ENCODE assay signal across 8 cellular contexts in genomic region chr12:120640840-120641833, GRCh38. TPM values are rescaled to one million over a fixed set of nuclear protein-coding genes. Genes with fewer than 3 reads are reported as not detected.
DNase-seq lines count a peak whose midpoint lies in the region; ATAC-seq lines count a peak whose summit lies in the region.

No MANE protein-coding gene starts in this region.

- peaks cover 36 to 41% of the 10 kb centered on the region in 2 donors for H3K27me3 Mint-ChIP-seq in CD8-positive, alpha-beta memory T cell

- H3K4me1 ChIP-seq in CD8-positive, alpha-beta memory T cell (ENCODE audit: insufficient read depth, low read length), result peaks cover 8% of the 10 kb centered on the region
- H3K4me1 ChIP-seq in Karpas-422 (ENCODE audit: low read length) (peaks cover 17% of the 10 kb centered on the region), mucosa of rectum (ENCODE audit: control insufficient read depth in 2 of 2, insufficient read depth in 2 of 2, low read length in 2 of 2) (peaks cover 6 to 9% of the 10 kb centered on the region in 2 donors), thymus (ENCODE audit: control insufficient read depth, insufficient read depth, low read length) (peaks cover 17% of the 10 kb centered on the region)

- CTCF ChIA-PET in CD8-positive, alpha-beta memory T cell (lab: Charles Lee), result interaction anchor here (0.7 to 2.1 kb wide), 4 partner anchors 8 to 330 kb away, joined by 3 to 6 read pairs (median 5); no protein-coding TSS in a partner anchor

- H3K27ac Mint-ChIP-seq in CD8-positive, alpha-beta memory T cell, result no peak overlapping the region

- no peaks in the 10 kb centered on the region for H3K36me3 Mint-ChIP-seq in CD8-positive, alpha-beta memory T cell

- H3K27ac ChIP-seq in CD8-positive, alpha-beta memory T cell (ENCODE audit: low read depth, low read length), result no peak overlapping the region
- H3K27ac ChIP-seq in Karpas-422 (ENCODE audit: low read length), result no peak overlapping the region
- no peak overlapping the region for H3K27ac ChIP-seq in mucosa of rectum (ENCODE audit: low read depth in 2 of 2, low read length in 2 of 2)
- H3K27ac ChIP-seq in thymus (ENCODE audit: low read depth), result no peak overlapping the region

- H3K4me3 Mint-ChIP-seq in CD8-positive, alpha-beta memory T cell, result peak overlapping the region; percentile 56 to 92 (median 80)

- H3K4me3 ChIP-seq in CD8-positive, alpha-beta memory T cell (ENCODE audit: low read length), result peak overlapping the region; percentile 26
- H3K4me3 ChIP-seq in Karpas-422 (ENCODE audit: low read length), result peak overlapping the region; percentile 53; the same call in 1 of the 2 replicates
- H3K4me3 ChIP-seq in mucosa of rectum (ENCODE audit: low read length in 2 of 2), result peak overlapping the region; percentile 37 to 54
- peak overlapping the region; percentile 64 for H3K4me3 ChIP-seq in thymus (ENCODE audit: low read length)

- no peak overlapping the region for H2AFZ ChIP-seq in Karpas-422 (ENCODE audit: low read length)

- no peaks in the 10 kb centered on the region for H3K79me2 ChIP-seq in Karpas-422 (ENCODE audit: low read length)

- peaks cover 5% of the 10 kb centered on the region; the same call in 1 of the 2 replicates for H4K20me1 ChIP-seq in Karpas-422 (ENCODE audit: insufficient read depth, low read depth, low read length)

- ATAC-seq in GM21381 (IDR thresholded peaks at IDR 0.05; ENCODE audit: unreplicated experiment), result peak; percentile 39

- POLR2A ChIA-PET in CD8-positive, alpha-beta memory T cell (lab: Charles Lee), result interaction anchor here (0.6 kb wide), 1 partner anchor 88 kb away, joined by 5 read pairs; no protein-coding TSS in a partner anchor

- H3K4me1 Mint-ChIP-seq in CD8-positive, alpha-beta memory T cell, result peaks cover 4 to 14% (median 9%) of the 10 kb centered on the region in 3 donors

- 2% methylated on average over 120 of the region's 120 CpGs for WGBS in thymus

- H3K9me2 ChIP-seq in Karpas-422 (replicated peaks; ENCODE audit: insufficient read depth, low read length), result no peaks in the 10 kb centered on the region

- no peaks in the 10 kb centered on the region for H3K9me3 ChIP-seq in CD8-positive, alpha-beta memory T cell (ENCODE audit: low read length)
- no peaks in the 10 kb centered on the region for H3K9me3 ChIP-seq in Karpas-422 (ENCODE audit: low read length)
- no peaks in the 10 kb centered on the region for H3K9me3 ChIP-seq in mucosa of rectum (ENCODE audit: control insufficient read depth in 2 of 2, low read length in 2 of 2)
- peaks cover 1% of the 10 kb centered on the region for H3K9me3 ChIP-seq in thymus (ENCODE audit: control insufficient read depth)

- H3K27me3 ChIP-seq in CD8-positive, alpha-beta memory T cell (ENCODE audit: insufficient read depth, low read length, poor library complexity, severe bottlenecking), result peaks cover 42% of the 10 kb centered on the region
- H3K27me3 ChIP-seq in Karpas-422 (ENCODE audit: low read length) (no peaks in the 10 kb centered on the region), mucosa of rectum (ENCODE audit: control insufficient read depth in 2 of 2, insufficient read depth in 2 of 2, low read length in 2 of 2) (peaks cover 17 to 21% of the 10 kb centered on the region in 2 donors), thymus (ENCODE audit: control insufficient read depth, insufficient read depth) (peaks cover 36% of the 10 kb centered on the region)

- H3K9me3 Mint-ChIP-seq in CD8-positive, alpha-beta memory T cell, result no peaks in the 10 kb centered on the region

- H3K9ac ChIP-seq in Karpas-422 (ENCODE audit: low read length) (0 out of 2 replicates have a peak overlapping the region, but pooled peaks have one; percentile 4), mucosa of rectum (ENCODE audit: low read depth in 1 of 2, low read length in 2 of 2) (no peak overlapping the region)

- no peaks in the 10 kb centered on the region for H3K36me3 ChIP-seq in CD8-positive, alpha-beta memory T cell (ENCODE audit: insufficient read depth, low read length)
- H3K36me3 ChIP-seq in Karpas-422 (ENCODE audit: insufficient read depth, low read length) (no peaks in the 10 kb centered on the region), mucosa of rectum (ENCODE audit: control insufficient read depth in 2 of 2, insufficient read depth in 2 of 2, low read length in 2 of 2) (no peaks in the 10 kb centered on the region), thymus (ENCODE audit: control insufficient read depth, insufficient read depth) (no peaks in the 10 kb centered on the region)

- H3K4me2 ChIP-seq in Karpas-422 (ENCODE audit: low read depth, low read length, poor library complexity, severe bottlenecking), result peak overlapping the region; percentile 61

- DNase-seq in CD8-positive, alpha-beta memory T cell, result peak; percentile 19 to 69 (median 43)
- peak; percentile 67 for DNase-seq in Karpas-422
- DNase-seq in activated CD4-positive, alpha-beta T cell treated with anti-CD3 and anti-CD28 coated beads, Interleukin-2, amount 50 U/mL, for 4 hours, result peak; percentile 38 to 41
- DNase-seq in effector CD8-positive, alpha-beta T cell (lab: John Stamatoyannopoulos, UW), result peak; percentile 23
- DNase-seq in COLO829 (ENCODE audit: low spot score), result no peak

RNA-seq across cellular contexts. Expression of gene CABP1, which starts 0.7 kb away (rescaled TPM):
- under 1 TPM; 0.13 to 0.18 TPM for total RNA-seq in CD8-positive, alpha-beta memory T cell
- polyA plus RNA-seq in CD8-positive, alpha-beta memory T cell, result not detected
- total RNA-seq in Karpas-422 (2014; rRNA removed; shearing (Covaris generic); ENCODE audit: low replicate concordance), result not detected in 2 replicates
- polyA plus RNA-seq in thymus, result 1.0 TPM

RNA-seq across cellular contexts. Expression of gene MLEC, which starts 45.8 kb away (rescaled TPM):
- 100 to 1,000 TPM; 130 to 143 TPM for total RNA-seq in CD8-positive, alpha-beta memory T cell
- 74.9 TPM for polyA plus RNA-seq in CD8-positive, alpha-beta memory T cell
- 80.8 and 88.3 TPM in 2 replicates for total RNA-seq in Karpas-422 (2014; rRNA removed; shearing (Covaris generic); ENCODE audit: low replicate concordance)
- 18.5 TPM for polyA plus RNA-seq in thymus

RNA-seq across cellular contexts. Expression of gene POP5, which starts 59.9 kb away (rescaled TPM):
- total RNA-seq in CD8-positive, alpha-beta memory T cell, result 10 to 100 TPM; 77.9 to 83.1 TPM
- polyA plus RNA-seq in CD8-positive, alpha-beta memory T cell, result 101 TPM
- total RNA-seq in Karpas-422 (2014; rRNA removed; shearing (Covaris generic); ENCODE audit: low replicate concordance), result 69.1 and 72.9 TPM in 2 replicates
- polyA plus RNA-seq in thymus, result 95.1 TPM
